15 cellular contexts compared by ENCODE assay signal in genomic region chr15:98794211-98794610, GRCh38.
DNase-seq lines count a peak whose midpoint lies in the region; TF ChIP-seq lines count a peak whose summit lies in the region.
"Had no signal": no experiment of that assay in that cellular context is flagged by ENCODE, and none has a peak within 500 bp of the region (broad histone marks: within the 10 kb centered on the region; RNA-seq: fewer than 3 reads in every experiment).

No MANE protein-coding gene starts in this region.

- peak overlapping the region; percentile 95 for H3K27ac ChIP-seq in VCaP

- no peaks in the 10 kb centered on the region for H3K9me3 Mint-ChIP-seq in nephron
- H3K9me3 Mint-ChIP-seq: CD4-positive, CD25-positive, alpha-beta regulatory T cell had no signal

- peak; percentile 9 for DNase-seq in COLO668 (lab: John Stamatoyannopoulos, UW; ENCODE audit: unreplicated experiment)
- peak; percentile 36 for DNase-seq in NCI-H146 treated with DMSO at 0.1 percent for 48 hours (lab: John Stamatoyannopoulos, UW; ENCODE audit: unreplicated experiment)
- no peak for DNase-seq in NCI-H2107 (lab: John Stamatoyannopoulos, UW)
- no peak for DNase-seq in AG08396 (ENCODE audit: low spot score)
- DNase-seq in pons (ENCODE audit: low spot score) = no peak
- no peak for DNase-seq in OCI-M2 (lab: John Stamatoyannopoulos, UW; ENCODE audit: unreplicated experiment)
- DNase-seq: AML-193; CD4-positive, CD25-positive, alpha-beta regulatory T cell; DMS79; GOT3; NCI-H1694; NCI-H82; SIG-M5 had no signal

- no peaks in the 10 kb centered on the region for H3K36me3 Mint-ChIP-seq in nephron (ENCODE audit: low read depth)
- H3K36me3 Mint-ChIP-seq: CD4-positive, CD25-positive, alpha-beta regulatory T cell had no signal

- H3K4me1 Mint-ChIP-seq in nephron = peaks cover 73% of the 10 kb centered on the region

- H3K27me3 Mint-ChIP-seq in nephron (ENCODE audit: low read depth) = no peaks in the 10 kb centered on the region

- H3K4me3 Mint-ChIP-seq in nephron = no peak overlapping the region

- H3K27ac Mint-ChIP-seq in nephron = peak overlapping the region; percentile 20 to 83 (median 82)

- TF ChIP-seq CTCF in VCaP (conservative IDR thresholded peaks at IDR 0.05) (no peak), nephron (IDR thresholded peaks at IDR 0.05; ENCODE audit: unreplicated experiment in 3 of 3) (no peak)

Comparison
In these comparisons a context has a peak if more than half of its experiments do, and no peak if none do; other contexts are left out.
1. DNase-seq: peak in COLO668 (single experiment) and NCI-H146 treated with DMSO at 0.1 percent for 48 hours (single experiment); none in NCI-H2107 (single experiment), AG08396 (single experiment), pons (single experiment) and OCI-M2 (single experiment).